Comparison of ENCODE assay signal across 16 cellular contexts in genomic region chr13:99270503-99270902, GRCh38. TPM values are rescaled to one million over a fixed set of nuclear protein-coding genes. Genes with fewer than 3 reads are reported as not detected.
DNase-seq lines count a peak whose midpoint lies in the region; ATAC-seq, FAIRE-seq and TF ChIP-seq lines count a peak whose summit lies in the region.
"Had no signal": no experiment of that assay in that cellular context is flagged by ENCODE, and none has a peak within 500 bp of the region (broad histone marks: within the 10 kb centered on the region; RNA-seq: fewer than 3 reads in every experiment).

No MANE protein-coding gene starts in this region.

- H3K4me1 Mint-ChIP-seq in activated CD8-positive, alpha-beta memory T cell treated with anti-CD3 and anti-CD28 coated beads, Interleukin-2, amount 10 ng/mL, durations not matched to agents 7 days and 5 days: peaks cover 62% of the 10 kb centered on the region
- H3K4me1 Mint-ChIP-seq in stimulated activated effector memory CD8-positive, alpha-beta T cell treated with anti-CD3 and anti-CD28 coated beads, Interleukin-12 subunit alpha, Interleukin-12 subunit beta, amount 100 ng/mL, for 72 hours: peaks cover 55% of the 10 kb centered on the region

- H3K9me1 ChIP-seq in endothelial cell of umbilical vein (replicated peaks; ENCODE audit: control insufficient read depth, extremely low read depth, insufficient read depth, low read length): no peaks in the 10 kb centered on the region

- TF ChIP-seq CTCF in OCI-LY3 (IDR thresholded peaks at IDR 0.05; ENCODE audit: low read depth, low read length): no peak
- TF ChIP-seq CTCF in endothelial cell of umbilical vein (IDR thresholded peaks at IDR 0.05; ENCODE audit: extremely low read depth in 1 of 2, insufficient read depth in 1 of 2, low read depth in 1 of 2, low read length in 2 of 2): no peak
- TF ChIP-seq CTCF in body of pancreas (IDR thresholded peaks at IDR 0.05): no peak
- no peak for TF ChIP-seq CTCF in testis (IDR thresholded peaks at IDR 0.05)

- TF ChIP-seq POLR2A in endothelial cell of umbilical vein (IDR thresholded peaks at IDR 0.05; ENCODE audit: low read depth, low read length) (no peak), body of pancreas (IDR thresholded peaks at IDR 0.05) (peak in 1 of 3 donors; percentile 5), testis (IDR thresholded peaks at IDR 0.05) (no peak)

- H3K36me3 ChIP-seq in OCI-LY3 (replicated peaks; ENCODE audit: low read depth, low read length) (peaks cover 18% of the 10 kb centered on the region), endothelial cell of umbilical vein (ENCODE audit: control insufficient read depth in 2 of 2, extremely low read depth in 1 of 2, insufficient read depth in 2 of 2, low read length in 2 of 2) (peaks cover 0 to 2% of the 10 kb centered on the region in 2 experiments), body of pancreas (replicated peaks in 1 of 2; ENCODE audit: insufficient read depth in 1 of 2, low read depth in 2 of 2) (no peaks in the 10 kb centered on the region), testis (ENCODE audit: low read depth, missing control alignments) (no peaks in the 10 kb centered on the region)

- POLR2A ChIA-PET in endothelial cell of umbilical vein (lab: Charles Lee): no interaction called here

- H3K27me3 ChIP-seq in OCI-LY3 (ENCODE audit: low read depth, low read length): no peaks in the 10 kb centered on the region
- H3K27me3 ChIP-seq in endothelial cell of umbilical vein (ENCODE audit: control insufficient read depth in 2 of 2, insufficient read depth in 2 of 2, low read length in 2 of 2): no peaks in the 10 kb centered on the region
- H3K27me3 ChIP-seq in body of pancreas: no peaks in the 10 kb centered on the region
- H3K27me3 ChIP-seq in testis: no peaks in the 10 kb centered on the region

- H3K9me3 ChIP-seq in OCI-LY3 (ENCODE audit: insufficient read depth, low read length) (peaks cover 6% of the 10 kb centered on the region; the same call in 1 of the 2 replicates), endothelial cell of umbilical vein (replicated peaks; ENCODE audit: control insufficient read depth, insufficient read depth, low read length) (no peaks in the 10 kb centered on the region), body of pancreas (no peaks in the 10 kb centered on the region), testis (no peaks in the 10 kb centered on the region)

- CTCF ChIA-PET in activated CD8-positive, alpha-beta memory T cell treated with anti-CD3 and anti-CD28 coated beads, Interleukin-2, amount 10 ng/mL, durations not matched to agents 7 days and 5 days (lab: Charles Lee): interaction anchor here (0.8 to 15.4 kb wide), 34 partner anchors 9 to 386 kb away, joined by 3 to 308 read pairs (median 8); partner anchors contain the start of genes GPR18, GPR183 and UBAC2
- CTCF ChIA-PET in endothelial cell of umbilical vein (lab: Charles Lee): interaction anchor here (1.2 to 9.8 kb wide), 18 partner anchors 12 to 297 kb away, joined by 3 to 289 read pairs (median 9); partner anchors contain the start of genes GPR183 and TM9SF2

- H3K9ac ChIP-seq in OCI-LY3 (ENCODE audit: low read length) (peak overlapping the region; percentile 9), endothelial cell of umbilical vein (replicated peaks; ENCODE audit: extremely low read depth, insufficient read depth, low read length) (no peak overlapping the region)
- H3K9ac ChIP-seq: KMS-11 had no signal

- H3K4me3 ChIP-seq in OCI-LY3 (ENCODE audit: low read length) (peak overlapping the region; percentile 3; the same call in 1 of the 2 replicates), endothelial cell of umbilical vein (replicated peaks in 1 of 3; ENCODE audit: insufficient read depth in 1 of 3, low read depth in 1 of 3, low read length in 3 of 3) (no peak overlapping the region), body of pancreas (no peak overlapping the region), testis (no peak overlapping the region)
- H3K4me3 ChIP-seq: psoas muscle had no signal

- no peak for ATAC-seq in activated CD8-positive, alpha-beta memory T cell treated with anti-CD3 and anti-CD28 coated beads, Interleukin-2, amount 10 ng/mL, durations not matched to agents 7 days and 5 days
- ATAC-seq in stimulated activated effector memory CD8-positive, alpha-beta T cell treated with anti-CD3 and anti-CD28 coated beads, Interleukin-12 subunit alpha, Interleukin-12 subunit beta, amount 100 ng/mL, for 72 hours: no peak
- ATAC-seq in body of pancreas: no peak
- ATAC-seq: left colon, psoas muscle had no signal

- FAIRE-seq in endothelial cell of umbilical vein (lab: Jason Lieb, UNC): peak; percentile 43

- H3K79me2 ChIP-seq in OCI-LY3 (ENCODE audit: low read length): peaks cover 3% of the 10 kb centered on the region; the same call in 1 of the 2 replicates
- no peaks in the 10 kb centered on the region for H3K79me2 ChIP-seq in endothelial cell of umbilical vein (ENCODE audit: control insufficient read depth, insufficient read depth, low read length)

- H3K4me3 Mint-ChIP-seq in activated CD8-positive, alpha-beta memory T cell treated with anti-CD3 and anti-CD28 coated beads, Interleukin-2, amount 10 ng/mL, durations not matched to agents 7 days and 5 days: no peak overlapping the region
- H3K4me3 Mint-ChIP-seq in stimulated activated effector memory CD8-positive, alpha-beta T cell treated with anti-CD3 and anti-CD28 coated beads, Interleukin-12 subunit alpha, Interleukin-12 subunit beta, amount 100 ng/mL, for 72 hours: no peak overlapping the region

- no peaks in the 10 kb centered on the region for H4K20me1 ChIP-seq in OCI-LY3 (ENCODE audit: insufficient read depth, low read length)
- no peaks in the 10 kb centered on the region for H4K20me1 ChIP-seq in endothelial cell of umbilical vein (replicated peaks; ENCODE audit: control insufficient read depth, extremely low read depth, insufficient read depth, low read length)

- H3K4me1 ChIP-seq in OCI-LY3 (ENCODE audit: low read length) (peaks cover 42% of the 10 kb centered on the region), endothelial cell of umbilical vein (ENCODE audit: control insufficient read depth, extremely low read depth, insufficient read depth, low read length) (no peaks in the 10 kb centered on the region), body of pancreas (no peaks in the 10 kb centered on the region), testis (peaks cover 15% of the 10 kb centered on the region)

- WGBS in body of pancreas, 2 donors: 77 to 90% methylated on average over 2 of the region's 2 CpGs
- 79 to 81% methylated on average over 2 of the region's 2 CpGs for WGBS in testis, 2 donors

- H3K36me3 Mint-ChIP-seq in activated CD8-positive, alpha-beta memory T cell treated with anti-CD3 and anti-CD28 coated beads, Interleukin-2, amount 10 ng/mL, durations not matched to agents 7 days and 5 days: peaks cover 33% of the 10 kb centered on the region
- peaks cover 48% of the 10 kb centered on the region for H3K36me3 Mint-ChIP-seq in stimulated activated effector memory CD8-positive, alpha-beta T cell treated with anti-CD3 and anti-CD28 coated beads, Interleukin-12 subunit alpha, Interleukin-12 subunit beta, amount 100 ng/mL, for 72 hours

- H2AFZ ChIP-seq in OCI-LY3 (ENCODE audit: low read depth, low read length) (no peak overlapping the region), endothelial cell of umbilical vein (ENCODE audit: low read depth, low read length) (no peak overlapping the region)

- no peak for DNase-seq in activated CD8-positive, alpha-beta memory T cell treated with anti-CD3 and anti-CD28 coated beads, Interleukin-2, amount 10 ng/mL, durations not matched to agents 7 days and 5 days
- no peak for DNase-seq in activated CD8-positive, alpha-beta memory T cell treated with anti-CD3 and anti-CD28 coated beads, Interleukin-2, amount 50 U/mL, for 4 hours
- no peak for DNase-seq in endothelial cell of umbilical vein (ENCODE audit: low read depth, low spot score)
- DNase-seq in stimulated activated effector memory CD8-positive, alpha-beta T cell treated with anti-CD3 and anti-CD28 coated beads, Interleukin-12 subunit alpha, Interleukin-12 subunit beta, amount 100 ng/mL, for 72 hours (ENCODE audit: low spot score in 2 of 2): no peak
- DNase-seq in H4 (ENCODE audit: low spot score): no peak
- no peak for DNase-seq in body of pancreas
- DNase-seq in testis: no peak
- DNase-seq: ACHN, foreskin fibroblast, left colon, NCI-H1105 treated with DMSO at 0.1 percent for 48 hours, psoas muscle, RPMI8226 had no signal

- dilution Hi-C loops in endothelial cell of umbilical vein (cut with MboI; ENCODE audit: extremely low pct_ligation_motif_present, low sequenced_read_pairs): loop anchor here (25.0 kb wide), 1 partner anchor 108 kb away; no protein-coding TSS in a partner anchor

- H3K27ac ChIP-seq in OCI-LY3 (ENCODE audit: low read length): peak overlapping the region; percentile 52
- H3K27ac ChIP-seq in endothelial cell of umbilical vein (ENCODE audit: insufficient read depth, low read depth, low read length): no peak overlapping the region
- peak overlapping the region in 1 of 4 donors; percentile 56 for H3K27ac ChIP-seq in body of pancreas
- H3K27ac ChIP-seq in testis: peak overlapping the region in 1 of 2 donors; percentile 41
- H3K27ac ChIP-seq: KMS-11, psoas muscle had no signal

- intact Hi-C loops in endothelial cell of umbilical vein (cut with micrococcal nuclease) (no loop called here), body of pancreas (cut with DNase I) (loop anchor here (10.0 kb wide), 1 partner anchor 154 kb away; no protein-coding TSS in a partner anchor), testis (cut with DNase I; ENCODE audit: low total_unique reads) (loop anchor here (5.0 kb wide), 2 partner anchors 93 to 167 kb away; no protein-coding TSS in a partner anchor)

- H3K4me2 ChIP-seq in OCI-LY3 (ENCODE audit: low read length) (peak overlapping the region; percentile 45), endothelial cell of umbilical vein (ENCODE audit: insufficient read depth, low read length) (no peak overlapping the region)
- H3K4me2 ChIP-seq: KMS-11 had no signal

- peak overlapping the region; percentile 35 for H3K27ac Mint-ChIP-seq in activated CD8-positive, alpha-beta memory T cell treated with anti-CD3 and anti-CD28 coated beads, Interleukin-2, amount 10 ng/mL, durations not matched to agents 7 days and 5 days
- H3K27ac Mint-ChIP-seq in stimulated activated effector memory CD8-positive, alpha-beta T cell treated with anti-CD3 and anti-CD28 coated beads, Interleukin-12 subunit alpha, Interleukin-12 subunit beta, amount 100 ng/mL, for 72 hours: peak overlapping the region; percentile 6

- no peaks in the 10 kb centered on the region for H3K27me3 Mint-ChIP-seq in activated CD8-positive, alpha-beta memory T cell treated with anti-CD3 and anti-CD28 coated beads, Interleukin-2, amount 10 ng/mL, durations not matched to agents 7 days and 5 days

- BruUV-seq in endothelial cell of umbilical vein (replicated peaks; lab: Mats Ljungman, UMichigan): no TSS peak

- peaks cover 5% of the 10 kb centered on the region for H3K9me3 Mint-ChIP-seq in activated CD8-positive, alpha-beta memory T cell treated with anti-CD3 and anti-CD28 coated beads, Interleukin-2, amount 10 ng/mL, durations not matched to agents 7 days and 5 days (ENCODE audit: low read depth)
- H3K9me3 Mint-ChIP-seq in stimulated activated effector memory CD8-positive, alpha-beta T cell treated with anti-CD3 and anti-CD28 coated beads, Interleukin-12 subunit alpha, Interleukin-12 subunit beta, amount 100 ng/mL, for 72 hours: peaks cover 3% of the 10 kb centered on the region

RNA-seq across cellular contexts. Expression of gene GPR18, which starts 12.3 kb away (rescaled TPM):
- total RNA-seq in activated CD8-positive, alpha-beta memory T cell treated with anti-CD3 and anti-CD28 coated beads, Interleukin-2, amount 10 ng/mL, durations not matched to agents 7 days and 5 days: 10 to 100 TPM; 11.1 to 13.1 TPM
- total RNA-seq in endothelial cell of umbilical vein (not detected in 2 replicates), body of pancreas (not detected), testis (10 to 100 TPM in 1 of 2 donors, 1 to 10 TPM in 1; 8.5 to 16.6 TPM)
- polyA plus RNA-seq in endothelial cell of umbilical vein (not detected in 2 replicates), testis (ENCODE audit: insufficient read depth, low read depth, low replicate concordance) (18.0 TPM)
- polyA plus RNA-seq in endothelial cell of umbilical vein (2011; cell fraction: cytosol; rRNA removed): not detected in 2 replicates
- polyA plus RNA-seq in endothelial cell of umbilical vein (2011; cell fraction: nucleus; rRNA removed): not detected in 2 replicates
- polyA plus RNA-seq in endothelial cell of umbilical vein (2012): not detected in 2 replicates
- not detected in 2 replicates for polyA minus RNA-seq in endothelial cell of umbilical vein
- polyA minus RNA-seq in endothelial cell of umbilical vein (2011; cell fraction: cytosol; rRNA and poly(A)+ RNA removed): not detected
- not detected in 2 replicates for polyA minus RNA-seq in endothelial cell of umbilical vein (2011; cell fraction: nucleus; rRNA and poly(A)+ RNA removed)
- not detected in 2 replicates for total RNA-seq in H4 (2014; rRNA removed; shearing (Covaris generic))
- total RNA-seq: cerebellum had no signal

RNA-seq across cellular contexts. Expression of gene GPR183, which starts 36.7 kb away (rescaled TPM):
- total RNA-seq in activated CD8-positive, alpha-beta memory T cell treated with anti-CD3 and anti-CD28 coated beads, Interleukin-2, amount 10 ng/mL, durations not matched to agents 7 days and 5 days: 10 to 100 TPM; 15.3 to 19.5 TPM
- total RNA-seq in endothelial cell of umbilical vein: not detected in 2 replicates
- polyA plus RNA-seq in endothelial cell of umbilical vein: 0.14 and 0.23 TPM in 2 replicates
- polyA plus RNA-seq in endothelial cell of umbilical vein (2011; cell fraction: cytosol; rRNA removed): 0.27 and 0.72 TPM in 2 replicates
- polyA plus RNA-seq in endothelial cell of umbilical vein (2011; cell fraction: nucleus; rRNA removed): 0.33 and 0.67 TPM in 2 replicates
- 0.15 and 0.16 TPM in 2 replicates for polyA plus RNA-seq in endothelial cell of umbilical vein (2012)
- 0.38 TPM in 1 of 2 replicates, not detected in the other for polyA minus RNA-seq in endothelial cell of umbilical vein
- not detected for polyA minus RNA-seq in endothelial cell of umbilical vein (2011; cell fraction: cytosol; rRNA and poly(A)+ RNA removed)
- 0.67 and 0.72 TPM in 2 replicates for polyA minus RNA-seq in endothelial cell of umbilical vein (2011; cell fraction: nucleus; rRNA and poly(A)+ RNA removed)
- 0.14 and 0.17 TPM in 2 replicates for total RNA-seq in H4 (2014; rRNA removed; shearing (Covaris generic))
- 1 to 10 TPM in 1 of 2 donors, not detected in 1; 3.6 TPM for total RNA-seq in body of pancreas
- total RNA-seq in testis: 1 to 10 TPM in 1 of 2 donors, under 1 TPM in 1; 0.39 to 6.9 TPM
- 2.3 TPM for polyA plus RNA-seq in testis (ENCODE audit: insufficient read depth, low read depth, low replicate concordance)
